In genomic region chr17:32783602-32784001, GRCh38 we compare ENCODE assay signal across 8 cellular contexts.
DNase-seq lines count a peak whose midpoint lies in the region; ATAC-seq lines count a peak whose summit lies in the region.

No MANE protein-coding gene starts in this region.

- H3K4me3 Mint-ChIP-seq in activated CD4-positive, alpha-beta T cell treated with anti-CD3 and anti-CD28 coated beads, Interleukin-2, amount 10 ng/mL, durations not matched to agents 24 days and 14 days, result no peak overlapping the region
- no peak overlapping the region for H3K4me3 Mint-ChIP-seq in T-helper 2 cell treated with Interferon-gamma antibody and Interleukin-4, amounts not matched to agents 5 μg/mL and 100 μg/mL, for 36 hours

- intact Hi-C loops in activated CD4-positive, alpha-beta T cell treated with anti-CD3 and anti-CD28 coated beads, Interleukin-2, amount 10 ng/mL, durations not matched to agents 24 days and 14 days (cut with micrococcal nuclease), result loop anchor here (1.0 to 2.0 kb wide), 3 partner anchors 93 to 154 kb away; partner anchors contain the start of gene MYO1D

- H2BK5ac ChIP-seq in neuronal stem cell (ENCODE audit: low read length), result no peak overlapping the region

- H3K18ac ChIP-seq in neuronal stem cell (ENCODE audit: low read length), result no peak overlapping the region

- no peaks in the 10 kb centered on the region for H3K4me1 ChIP-seq in neuronal stem cell (ENCODE audit: control insufficient read depth in 2 of 2, insufficient read depth in 1 of 2, low read depth in 1 of 2, low read length in 2 of 2)

- no peaks in the 10 kb centered on the region for H3K4me1 Mint-ChIP-seq in activated CD4-positive, alpha-beta T cell treated with anti-CD3 and anti-CD28 coated beads, Interleukin-2, amount 10 ng/mL, durations not matched to agents 24 days and 14 days
- H3K4me1 Mint-ChIP-seq in T-helper 2 cell treated with Interferon-gamma antibody and Interleukin-4, amounts not matched to agents 5 μg/mL and 100 μg/mL, for 36 hours (ENCODE audit: low read depth), result no peaks in the 10 kb centered on the region

- H3K9me3 Mint-ChIP-seq in activated CD4-positive, alpha-beta T cell treated with anti-CD3 and anti-CD28 coated beads, Interleukin-2, amount 10 ng/mL, durations not matched to agents 24 days and 14 days, result no peaks in the 10 kb centered on the region
- no peaks in the 10 kb centered on the region for H3K9me3 Mint-ChIP-seq in T-helper 2 cell treated with Interferon-gamma antibody and Interleukin-4, amounts not matched to agents 5 μg/mL and 100 μg/mL, for 36 hours

- no peak overlapping the region for H4K91ac ChIP-seq in neuronal stem cell (ENCODE audit: low read depth, low read length, poor library complexity)

- no peak overlapping the region for H2AK5ac ChIP-seq in neuronal stem cell (ENCODE audit: low read depth, low read length)

- peaks cover 21% of the 10 kb centered on the region for H3K27me3 Mint-ChIP-seq in activated CD4-positive, alpha-beta T cell treated with anti-CD3 and anti-CD28 coated beads, Interleukin-2, amount 10 ng/mL, durations not matched to agents 24 days and 14 days
- H3K27me3 Mint-ChIP-seq in T-helper 2 cell treated with Interferon-gamma antibody and Interleukin-4, amounts not matched to agents 5 μg/mL and 100 μg/mL, for 36 hours (ENCODE audit: low read depth), result peaks cover 7% of the 10 kb centered on the region

- no peak overlapping the region for H2BK15ac ChIP-seq in neuronal stem cell (ENCODE audit: low read length)

- no peak overlapping the region for H2BK12ac ChIP-seq in neuronal stem cell (ENCODE audit: low read length)

- no peak overlapping the region for H3K4ac ChIP-seq in neuronal stem cell (ENCODE audit: low read length)

- H2BK120ac ChIP-seq in neuronal stem cell (ENCODE audit: low read depth, low read length), result no peak overlapping the region

- H3K14ac ChIP-seq in neuronal stem cell (ENCODE audit: low read length), result no peak overlapping the region

- H3K27me3 ChIP-seq in neuronal stem cell (ENCODE audit: control insufficient read depth in 3 of 3, insufficient read depth in 3 of 3, low read depth in 1 of 3, low read length in 3 of 3), result peaks cover 0 to 6% (median 2%) of the 10 kb centered on the region in 3 experiments

- H3K9ac ChIP-seq in neuronal stem cell (ENCODE audit: low read depth, low read length, poor library complexity), result no peak overlapping the region

- H3K27ac Mint-ChIP-seq in activated CD4-positive, alpha-beta T cell treated with anti-CD3 and anti-CD28 coated beads, Interleukin-2, amount 10 ng/mL, durations not matched to agents 24 days and 14 days, result no peak overlapping the region
- H3K27ac Mint-ChIP-seq in T-helper 2 cell treated with Interferon-gamma antibody and Interleukin-4, amounts not matched to agents 5 μg/mL and 100 μg/mL, for 36 hours, result no peak overlapping the region

- H3K36me3 ChIP-seq in neuronal stem cell (replicated peaks in 1 of 2; ENCODE audit: control insufficient read depth in 2 of 2, insufficient read depth in 2 of 2, low read length in 2 of 2), result no peaks in the 10 kb centered on the region

- no peak overlapping the region for H3K23ac ChIP-seq in neuronal stem cell (ENCODE audit: low read depth, low read length, poor library complexity)

- no peak overlapping the region for H3K27ac ChIP-seq in neuronal stem cell (replicated peaks; ENCODE audit: low read length)

- H2AFZ ChIP-seq in neuronal stem cell (ENCODE audit: low read length), result no peak overlapping the region

- no peak for ATAC-seq in GM18517 (IDR thresholded peaks at IDR 0.05; ENCODE audit: unreplicated experiment)

- no peaks in the 10 kb centered on the region for H3K79me1 ChIP-seq in neuronal stem cell (ENCODE audit: low read depth, low read length)

- no peaks in the 10 kb centered on the region for H3K36me3 Mint-ChIP-seq in activated CD4-positive, alpha-beta T cell treated with anti-CD3 and anti-CD28 coated beads, Interleukin-2, amount 10 ng/mL, durations not matched to agents 24 days and 14 days (ENCODE audit: low read depth)
- H3K36me3 Mint-ChIP-seq in T-helper 2 cell treated with Interferon-gamma antibody and Interleukin-4, amounts not matched to agents 5 μg/mL and 100 μg/mL, for 36 hours (ENCODE audit: low read depth), result no peaks in the 10 kb centered on the region

- DNase-seq in activated CD4-positive, alpha-beta T cell treated with anti-CD3 and anti-CD28 coated beads, Interleukin-2, amount 10 ng/mL, durations not matched to agents 24 days and 14 days, result peak; percentile 67
- no peak for DNase-seq in activated CD4-positive, alpha-beta T cell treated with anti-CD3 and anti-CD28 coated beads, Interleukin-2, amount 50 U/mL, for 48 hours
- peak; percentile 67 for DNase-seq in NCI-H1105 treated with DMSO at 0.1 percent for 48 hours (lab: John Stamatoyannopoulos, UW)
- peak; percentile 54 for DNase-seq in SKM-1 (lab: John Stamatoyannopoulos, UW; ENCODE audit: unreplicated experiment)
- peak; percentile 54 for DNase-seq in fibroblast of gingiva (ENCODE audit: low read depth)
- DNase-seq in neuronal stem cell (ENCODE audit: low spot score), result peak; percentile 36
- DNase-seq in T-helper 2 cell treated with Interferon-gamma antibody and Interleukin-4, amounts not matched to agents 5 μg/mL and 100 μg/mL, for 36 hours (ENCODE audit: low spot score), result no peak

- no peak overlapping the region for H4K8ac ChIP-seq in neuronal stem cell (ENCODE audit: low read depth, low read length)

- no CpG with 5 or more reads among the region's 3 CpGs for WGBS in neuronal stem cell (ENCODE audit: extremely low coverage in 2 of 2, insufficient read length in 2 of 2, insufficient replicate concordance in 1 of 2), 2 donors

- no peak overlapping the region for H3K4me3 ChIP-seq in neuronal stem cell (ENCODE audit: low read length in 2 of 2)

- H3K4me2 ChIP-seq in neuronal stem cell (ENCODE audit: insufficient read depth, low read length, poor library complexity, severe bottlenecking), result no peak overlapping the region

- H3K9me3 ChIP-seq in neuronal stem cell (replicated peaks in 1 of 2; ENCODE audit: control insufficient read depth in 2 of 2, insufficient read depth in 1 of 2, low read depth in 1 of 2, low read length in 2 of 2), result peaks cover 0 to 3% of the 10 kb centered on the region in 2 donors

Comparison
In these comparisons a context has a peak if more than half of its experiments do, and no peak if none do; other contexts are left out.
1. DNase-seq: peak in activated CD4-positive, alpha-beta T cell treated with anti-CD3 and anti-CD28 coated beads, Interleukin-2, amount 10 ng/mL, durations not matched to agents 24 days and 14 days (single experiment), NCI-H1105 treated with DMSO at 0.1 percent for 48 hours (single experiment), SKM-1 (single experiment), fibroblast of gingiva (single experiment) and neuronal stem cell (single experiment); none in activated CD4-positive, alpha-beta T cell treated with anti-CD3 and anti-CD28 coated beads, Interleukin-2, amount 50 U/mL, for 48 hours (0 of 2) and T-helper 2 cell treated with Interferon-gamma antibody and Interleukin-4, amounts not matched to agents 5 μg/mL and 100 μg/mL, for 36 hours (single experiment).